In the genomic region with DNA sequence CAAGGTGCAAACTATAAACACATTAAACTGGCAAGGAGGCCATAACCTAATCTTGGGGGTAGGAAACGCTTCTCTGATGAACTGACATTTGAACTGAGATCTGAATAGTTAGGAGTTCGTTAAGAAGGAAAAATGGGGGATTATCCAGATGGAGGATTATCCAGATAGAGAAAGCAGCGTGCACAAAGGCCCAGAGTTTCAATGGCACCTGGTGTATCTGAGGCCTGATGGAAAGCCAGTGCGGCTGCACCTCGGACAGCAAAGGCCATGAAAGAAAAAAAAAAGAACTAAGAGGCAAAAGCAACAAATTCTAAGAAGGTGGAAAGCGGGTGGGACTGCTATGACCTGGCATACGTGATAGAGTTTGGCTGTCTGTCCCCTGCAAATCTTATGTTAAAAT, we compare ENCODE assay signal across 25 cellular contexts. TPM values are rescaled to one million over a fixed set of nuclear protein-coding genes. Genes with fewer than 3 reads are reported as not detected.
A peak's percentile ranks its signal among the peaks of the same experiment; 100 is the strongest.
DNase-seq lines count a peak whose midpoint lies in the region; ATAC-seq, FAIRE-seq and TF ChIP-seq lines count a peak whose summit lies in the region.
"Had no signal": no experiment of that assay in that cellular context is flagged by ENCODE, and none has a peak within 500 bp of the region (broad histone marks: within the 10 kb centered on the region; RNA-seq: fewer than 3 reads in every experiment).

No MANE protein-coding gene starts in this region.

- H3K4me3 Mint-ChIP-seq in activated naive CD8-positive, alpha-beta T cell treated with anti-CD3 and anti-CD28 coated beads for 36 hours, result no peak overlapping the region
- H3K4me3 Mint-ChIP-seq in activated naive CD8-positive, alpha-beta T cell treated with anti-CD3 and anti-CD28 coated beads, Interleukin-2, amount 50 U/mL, for 24 hours, result no peak overlapping the region
- no peak overlapping the region for H3K4me3 Mint-ChIP-seq in neural progenitor cell
- H3K4me3 Mint-ChIP-seq: CD4-positive, CD25-positive, alpha-beta regulatory T cell had no signal

- peak; percentile 43 for FAIRE-seq in bronchial epithelial cell (lab: Jason Lieb, UNC)
- FAIRE-seq: GM12891, GM18507, H1 had no signal

- no peaks in the 10 kb centered on the region for H3K27me3 ChIP-seq in bronchial epithelial cell (ENCODE audit: control insufficient read depth, insufficient read depth, low read length)
- H3K27me3 ChIP-seq in neural progenitor cell, result no peaks in the 10 kb centered on the region
- H3K27me3 ChIP-seq: BE2C had no signal

- peaks cover 18% of the 10 kb centered on the region for H3F3A ChIP-seq in neural progenitor cell (ENCODE audit: low read depth)

- peak overlapping the region; percentile 68 for H3K4me2 ChIP-seq in neural progenitor cell
- H3K4me2 ChIP-seq: KMS-11, SK-N-SH had no signal

- peak overlapping the region; percentile 82 for H3K27ac ChIP-seq in neural progenitor cell
- H3K27ac ChIP-seq: HL-60, KMS-11 had no signal

- H4K20me1 ChIP-seq in neural progenitor cell (ENCODE audit: low read depth), result peaks cover 31% of the 10 kb centered on the region

- no peaks in the 10 kb centered on the region for H3K9me3 Mint-ChIP-seq in activated naive CD8-positive, alpha-beta T cell treated with anti-CD3 and anti-CD28 coated beads for 36 hours
- no peaks in the 10 kb centered on the region for H3K9me3 Mint-ChIP-seq in activated naive CD8-positive, alpha-beta T cell treated with anti-CD3 and anti-CD28 coated beads, Interleukin-2, amount 50 U/mL, for 24 hours
- H3K9me3 Mint-ChIP-seq in neural progenitor cell, result no peaks in the 10 kb centered on the region
- H3K9me3 Mint-ChIP-seq: CD4-positive, CD25-positive, alpha-beta regulatory T cell had no signal

- peaks cover 7% of the 10 kb centered on the region for H3K4me1 Mint-ChIP-seq in activated naive CD8-positive, alpha-beta T cell treated with anti-CD3 and anti-CD28 coated beads for 36 hours
- no peaks in the 10 kb centered on the region for H3K4me1 Mint-ChIP-seq in activated naive CD8-positive, alpha-beta T cell treated with anti-CD3 and anti-CD28 coated beads, Interleukin-2, amount 50 U/mL, for 24 hours
- peaks cover 14% of the 10 kb centered on the region for H3K4me1 Mint-ChIP-seq in neural progenitor cell

- ATAC-seq in activated naive CD8-positive, alpha-beta T cell treated with anti-CD3 and anti-CD28 coated beads, Interleukin-2, amount 50 U/mL, for 24 hours, result no peak
- ATAC-seq in GM18868 (IDR thresholded peaks at IDR 0.05; ENCODE audit: unreplicated experiment) (no peak), HG02852 (IDR thresholded peaks at IDR 0.05; ENCODE audit: unreplicated experiment) (no peak)

- H3K36me3 ChIP-seq in bronchial epithelial cell (ENCODE audit: control insufficient read depth, insufficient read depth, low read length), result peaks cover 3% of the 10 kb centered on the region
- no peaks in the 10 kb centered on the region for H3K36me3 ChIP-seq in neural progenitor cell

- peak overlapping the region; percentile 19 for H3K27ac Mint-ChIP-seq in activated naive CD8-positive, alpha-beta T cell treated with anti-CD3 and anti-CD28 coated beads for 36 hours
- no peak overlapping the region for H3K27ac Mint-ChIP-seq in activated naive CD8-positive, alpha-beta T cell treated with anti-CD3 and anti-CD28 coated beads, Interleukin-2, amount 50 U/mL, for 24 hours
- peak overlapping the region; percentile 82 for H3K27ac Mint-ChIP-seq in neural progenitor cell

- H3K79me2 ChIP-seq in neural progenitor cell (ENCODE audit: low read depth), result peaks cover 25% of the 10 kb centered on the region

- H3K4me3 ChIP-seq in bronchial epithelial cell (ENCODE audit: low read depth, low read length) (no peak overlapping the region), neural progenitor cell (peak overlapping the region; percentile 4)

- H3K9ac ChIP-seq in neural progenitor cell, result no peak overlapping the region
- H3K9ac ChIP-seq: KMS-11, SK-N-SH had no signal

- H3K4me1 ChIP-seq in neural progenitor cell, result peaks cover 29% of the 10 kb centered on the region
- H3K4me1 ChIP-seq: BE2C had no signal

- DNase-seq in activated naive CD8-positive, alpha-beta T cell treated with anti-CD3 and anti-CD28 coated beads for 36 hours, result no peak
- no peak for DNase-seq in activated naive CD8-positive, alpha-beta T cell treated with anti-CD3 and anti-CD28 coated beads, Interleukin-2, amount 50 U/mL, for 24 hours
- no peak for DNase-seq in bronchial epithelial cell (ENCODE audit: low read depth)
- peak; percentile 67 for DNase-seq in neural progenitor cell (ENCODE audit: low spot score)
- no peak for DNase-seq in A172 (ENCODE audit: low spot score)
- no peak for DNase-seq in SKM-1 treated with dmso at 0.1 percent for 144 hours (lab: John Stamatoyannopoulos, UW; ENCODE audit: unreplicated experiment)
- DNase-seq: 8988T; BE2C; Calu3; CD4-positive, CD25-positive, alpha-beta regulatory T cell; MV-4-11; NCI-H1417 treated with DMSO at 0.1 percent for 48 hours; NCI-H187 treated with DMSO at 0.1 percent for 48 hours; NCI-H226; NCI-H69; OCI-M1; SHP77; SK-N-SH had no signal

- H3K27me3 Mint-ChIP-seq in activated naive CD8-positive, alpha-beta T cell treated with anti-CD3 and anti-CD28 coated beads for 36 hours, result no peaks in the 10 kb centered on the region
- no peaks in the 10 kb centered on the region for H3K27me3 Mint-ChIP-seq in activated naive CD8-positive, alpha-beta T cell treated with anti-CD3 and anti-CD28 coated beads, Interleukin-2, amount 50 U/mL, for 24 hours
- no peaks in the 10 kb centered on the region for H3K27me3 Mint-ChIP-seq in neural progenitor cell (ENCODE audit: insufficient read depth, low read depth)
- H3K27me3 Mint-ChIP-seq: CD4-positive, CD25-positive, alpha-beta regulatory T cell had no signal

- TF ChIP-seq CTCF in bronchial epithelial cell (IDR thresholded peaks at IDR 0.05; ENCODE audit: insufficient read depth, low read length, severe bottlenecking) (no peak), neural progenitor cell (IDR thresholded peaks at IDR 0.05) (no peak)

- H2AFZ ChIP-seq in neural progenitor cell (replicated peaks), result no peak overlapping the region

- peaks cover 9% of the 10 kb centered on the region for H3K36me3 Mint-ChIP-seq in activated naive CD8-positive, alpha-beta T cell treated with anti-CD3 and anti-CD28 coated beads for 36 hours
- H3K36me3 Mint-ChIP-seq in activated naive CD8-positive, alpha-beta T cell treated with anti-CD3 and anti-CD28 coated beads, Interleukin-2, amount 50 U/mL, for 24 hours (ENCODE audit: low read depth), result peaks cover 11% of the 10 kb centered on the region
- H3K36me3 Mint-ChIP-seq in neural progenitor cell, result peaks cover 15% of the 10 kb centered on the region

- H3K9me3 ChIP-seq in neural progenitor cell (ENCODE audit: low read depth), result no peaks in the 10 kb centered on the region
- H3K9me3 ChIP-seq: BE2C, SK-N-SH had no signal

RNA-seq across cellular contexts. Expression of gene CTNNAL1, which starts 13.0 kb away (rescaled TPM):
- total RNA-seq in activated naive CD8-positive, alpha-beta T cell treated with anti-CD3 and anti-CD28 coated beads for 36 hours, result 10 to 100 TPM; 20.9 to 22.4 TPM
- total RNA-seq in bronchial epithelial cell, result 15.9 and 63.4 TPM in 2 replicates
- 102 and 156 TPM in 2 replicates for total RNA-seq in neural progenitor cell (ENCODE audit: low replicate concordance)
- 169 and 180 TPM in 2 replicates for total RNA-seq in A172 (2014; rRNA removed; shearing (Covaris generic))
